In the genomic region with DNA sequence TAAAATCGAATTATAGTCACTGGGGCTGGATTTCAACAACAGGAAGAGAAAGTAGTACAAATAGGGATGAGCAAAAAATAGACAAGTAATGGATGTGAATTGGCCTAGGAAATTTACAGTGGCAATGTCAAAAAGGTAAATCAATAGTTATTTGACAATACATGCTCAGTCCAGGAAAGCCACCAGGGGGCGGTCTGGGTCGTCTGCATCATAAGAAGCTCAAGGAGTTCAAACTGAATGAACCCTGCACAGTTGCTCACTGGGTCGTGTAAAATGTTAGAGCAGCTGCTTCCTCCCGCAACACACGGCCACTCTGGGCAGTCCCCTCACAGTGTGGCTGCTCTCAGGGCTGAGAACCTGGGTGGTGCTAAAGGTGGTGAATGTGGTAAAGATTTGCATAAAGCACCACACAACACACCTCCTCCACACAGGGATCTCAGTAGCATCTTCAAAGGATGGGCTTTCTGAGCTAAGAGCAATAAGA, we compare ENCODE assay signal across 8 cellular contexts.
DNase-seq lines count a peak whose midpoint lies in the region; ATAC-seq and TF ChIP-seq lines count a peak whose summit lies in the region.

No MANE protein-coding gene starts in this region.

- H3K36me3 Mint-ChIP-seq in CD4-positive, alpha-beta T cell (ENCODE audit: low read depth) = no peaks in the 10 kb centered on the region
- no peaks in the 10 kb centered on the region for H3K36me3 Mint-ChIP-seq in nephron (ENCODE audit: low read depth)

- WGBS in testis, 2 donors = 12 to 13% methylated on average over 6 of the region's 6 CpGs

- no peak overlapping the region for H3K27ac Mint-ChIP-seq in CD4-positive, alpha-beta T cell
- no peak overlapping the region for H3K27ac Mint-ChIP-seq in nephron

- H3K4me1 ChIP-seq in testis = peaks cover 35% of the 10 kb centered on the region

- no peak for TF ChIP-seq POLR2A in testis (IDR thresholded peaks at IDR 0.05)

- peak; percentile 55 for ATAC-seq in CD4-positive, alpha-beta T cell (ENCODE audit: poor library complexity)
- ATAC-seq in GM19043 (IDR thresholded peaks at IDR 0.05; ENCODE audit: low read depth, unreplicated experiment) (peak; percentile 98), HG03196 (IDR thresholded peaks at IDR 0.05; ENCODE audit: unreplicated experiment) (peak; percentile 87)

- peak; percentile 87 for TF ChIP-seq CTCF in CD4-positive, alpha-beta T cell (IDR thresholded peaks at IDR 0.05)
- TF ChIP-seq CTCF in epithelial cell of proximal tubule (conservative IDR thresholded peaks at IDR 0.05; ENCODE audit: low read depth, low read length) (peak; percentile 94), nephron (IDR thresholded peaks at IDR 0.05; ENCODE audit: unreplicated experiment in 3 of 3) (peak; percentile 69 to 80 (median 74)), testis (IDR thresholded peaks at IDR 0.05) (peak; percentile 47 to 76 (median 75))

- H3K9me3 ChIP-seq in CD4-positive, alpha-beta T cell (ENCODE audit: control insufficient read depth, low read length) = no peaks in the 10 kb centered on the region
- H3K9me3 ChIP-seq in testis = no peaks in the 10 kb centered on the region

- H3K9me3 Mint-ChIP-seq in CD4-positive, alpha-beta T cell = no peaks in the 10 kb centered on the region
- no peaks in the 10 kb centered on the region for H3K9me3 Mint-ChIP-seq in nephron

- peaks cover 54% of the 10 kb centered on the region for H3K27me3 Mint-ChIP-seq in CD4-positive, alpha-beta T cell
- peaks cover 43% of the 10 kb centered on the region for H3K27me3 Mint-ChIP-seq in nephron (ENCODE audit: low read depth)

- no peak overlapping the region for H3K4me3 Mint-ChIP-seq in CD4-positive, alpha-beta T cell
- no peak overlapping the region for H3K4me3 Mint-ChIP-seq in nephron

- CTCF ChIA-PET in CD4-positive, alpha-beta T cell (lab: Charles Lee) = interaction anchor here (0.6 to 1.0 kb wide), 4 partner anchors 9 to 54 kb away, joined by 3 to 7 read pairs (median 3); no protein-coding TSS in a partner anchor

- peak; percentile 34 to 65 (median 45) for DNase-seq in CD4-positive, alpha-beta T cell
- DNase-seq in NCI-H774 (lab: John Stamatoyannopoulos, UW) (peak; percentile 21), epithelial cell of proximal tubule (ENCODE audit: low read depth) (peak; percentile 39), testis (peak; percentile 90)
- DNase-seq in activated CD8-positive, alpha-beta memory T cell treated with anti-CD3 and anti-CD28 coated beads for 24 hours = peak; percentile 82

- H3K4me3 ChIP-seq in epithelial cell of proximal tubule (ENCODE audit: low read depth, low read length) = no peak overlapping the region
- no peak overlapping the region for H3K4me3 ChIP-seq in testis

- no peaks in the 10 kb centered on the region for H3K36me3 ChIP-seq in testis (ENCODE audit: low read depth, missing control alignments)

- POLR2A ChIA-PET in CD4-positive, alpha-beta T cell (lab: Charles Lee) = no interaction called here

- no peaks in the 10 kb centered on the region for H3K4me1 Mint-ChIP-seq in CD4-positive, alpha-beta T cell (ENCODE audit: low read depth)
- H3K4me1 Mint-ChIP-seq in nephron = peaks cover 20% of the 10 kb centered on the region

- H3K27me3 ChIP-seq in CD4-positive, alpha-beta T cell (ENCODE audit: control insufficient read depth, insufficient read depth, low read length) = peaks cover 13% of the 10 kb centered on the region
- H3K27me3 ChIP-seq in testis = no peaks in the 10 kb centered on the region

- no peak overlapping the region for H3K27ac ChIP-seq in CD4-positive, alpha-beta T cell (ENCODE audit: low read depth, low read length)
- H3K27ac ChIP-seq in testis = no peak overlapping the region

- intact Hi-C loops in CD4-positive, alpha-beta T cell (cut with DNase I, micrococcal nuclease) = loop anchor here in 1 of 2 experiments (5.0 kb wide), 1 partner anchor 215 kb away; no protein-coding TSS in a partner anchor
- intact Hi-C loops in testis (cut with DNase I; ENCODE audit: low total_unique reads) = no loop called here

Comparison
In these comparisons a context has a peak if more than half of its experiments do, and no peak if none do; other contexts are left out.
1. DNase-seq: peak in every context shown above with its lines; median percentile 90 in testis; 82 in activated CD8-positive, alpha-beta memory T cell treated with anti-CD3 and anti-CD28 coated beads for 24 hours; 45 in CD4-positive, alpha-beta T cell; 39 in epithelial cell of proximal tubule; 21 in NCI-H774.